In the genomic region with DNA sequence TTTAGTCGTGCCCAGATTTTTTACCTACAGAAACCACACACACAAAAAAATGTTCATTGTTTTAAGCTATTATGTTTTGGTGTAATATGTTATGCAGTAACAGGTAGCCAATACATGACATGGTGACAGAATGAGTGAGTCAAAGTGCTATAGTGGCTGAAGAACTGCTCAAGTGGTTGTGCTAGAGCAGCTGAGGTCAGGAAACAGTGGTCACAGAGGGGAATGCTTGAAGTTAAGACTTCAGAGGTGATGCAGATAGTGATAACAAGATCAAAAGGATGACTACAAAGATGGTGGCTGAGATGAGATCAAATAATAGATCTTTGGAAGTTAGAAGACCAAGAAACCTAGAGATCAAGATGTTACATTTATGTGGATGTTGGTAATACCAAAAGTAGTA, we compare ENCODE assay signal across 9 cellular contexts.
"Had no signal": no experiment of that assay in that cellular context is flagged by ENCODE, and none has a peak within 500 bp of the region (broad histone marks: within the 10 kb centered on the region; RNA-seq: fewer than 3 reads in every experiment).

No MANE protein-coding gene starts in this region.

- H3K27ac ChIP-seq: HL-60 had no signal

- H3K36me3 Mint-ChIP-seq: IgD-negative memory B cell had no signal

- H3K9me3 Mint-ChIP-seq: GM23338, H9, HFFc6 had no signal

- H3K4me2 ChIP-seq: GM23338 had no signal

- DNase-seq: H9, HCEC 1CT, HFFc6, KG1 had no signal

- H3K27ac Mint-ChIP-seq: GM23338, H9, HFFc6, IgD-negative memory B cell had no signal

- ATAC-seq: GM23338, HepG2, K562 had no signal

- H3K4me3 ChIP-seq: GM23338, K562 had no signal

- H3K27me3 Mint-ChIP-seq: IgD-negative memory B cell had no signal

- H3K4me1 Mint-ChIP-seq: IgD-negative memory B cell had no signal

- H3K4me3 Mint-ChIP-seq: GM23338, H9, HFFc6, IgD-negative memory B cell had no signal

- H2AFZ ChIP-seq: GM23338 had no signal
